Comparison of ENCODE assay signal across 1 cellular context in genomic region chr11:2901196-2901796, GRCh38.
TF ChIP-seq lines count a peak whose summit lies in the region.

No MANE protein-coding gene starts in this region.

TF ChIP-seq in HCT116, 20 proteins besides CTCF, POLR2A, EP300 and RAD21 (continued from another document):
- TF ChIP-seq CEBPB (IDR thresholded peaks at IDR 0.05; ENCODE audit: low read depth) = no peak
- TF ChIP-seq EZH2 (IDR thresholded peaks at IDR 0.05) = no peak
- no peak for TF ChIP-seq EZH2phosphoT487 (IDR thresholded peaks at IDR 0.05; ENCODE audit: borderline replicate concordance)
- no peak for TF ChIP-seq FOSL1 (IDR thresholded peaks at IDR 0.05; ENCODE audit: low read depth)
- no peak for TF ChIP-seq SIN3A (IDR thresholded peaks at IDR 0.05; ENCODE audit: low read depth)
- no peak for TF ChIP-seq YY1 (IDR thresholded peaks at IDR 0.05; ENCODE audit: extremely low read depth, insufficient replicate concordance, low read depth, low read length)
- no peak for TF ChIP-seq EGR1 (IDR thresholded peaks at IDR 0.05; ENCODE audit: low read depth)
- TF ChIP-seq SP1 (IDR thresholded peaks at IDR 0.05; ENCODE audit: low read depth) = no peak
- TF ChIP-seq ZNF274 (IDR thresholded peaks at IDR 0.05; ENCODE audit: low read depth, low read length) = no peak
- TF ChIP-seq POLR2AphosphoS5 (IDR thresholded peaks at IDR 0.05; ENCODE audit: low read depth, low read length) = no peak
- TF ChIP-seq TCF7L2 (IDR thresholded peaks at IDR 0.05; ENCODE audit: borderline replicate concordance, extremely low read depth, insufficient read depth, insufficient read length) = no peak
- TF ChIP-seq ZFX (IDR thresholded peaks at IDR 0.05) = no peak
- no peak for TF ChIP-seq ELF1 (IDR thresholded peaks at IDR 0.05; ENCODE audit: borderline replicate concordance, low read depth)
- TF ChIP-seq CBX3 (IDR thresholded peaks at IDR 0.05; ENCODE audit: low read depth) = no peak
